Comparison of ENCODE assay signal across 1 cellular context in genomic region chr18:48941672-48942071, GRCh38.
A peak's percentile ranks its signal among the peaks of the same experiment; 100 is the strongest.
TF ChIP-seq lines count a peak whose summit lies in the region.

No MANE protein-coding gene starts in this region.

TF ChIP-seq in H1, 55 proteins besides CTCF, POLR2A, EP300 and RAD21 (continued from another document):
- TF ChIP-seq E2F6 (IDR thresholded peaks at IDR 0.05) (no peak), CREB1 (IDR thresholded peaks at IDR 0.05) (no peak), ZNF274 (IDR thresholded peaks at IDR 0.05; ENCODE audit: borderline replicate concordance, extremely low read depth, low read length) (no peak), POU5F1 (IDR thresholded peaks at IDR 0.05; ENCODE audit: low read depth, low read length) (no peak), ASH2L (IDR thresholded peaks at IDR 0.05; ENCODE audit: low read length) (no peak), POLR2AphosphoS5 (IDR thresholded peaks at IDR 0.05; ENCODE audit: low read depth, low read length) (no peak), JUND (IDR thresholded peaks at IDR 0.05; ENCODE audit: low read length) (no peak), TEAD4 (IDR thresholded peaks at IDR 0.05; ENCODE audit: low read depth, low read length) (peak; percentile 87), BRCA1 (IDR thresholded peaks at IDR 0.05; ENCODE audit: low read depth, low read length) (no peak), MAX (IDR thresholded peaks at IDR 0.05) (peak; percentile 14; the same call in 1 of the 2 replicates), SP4 (IDR thresholded peaks at IDR 0.05; ENCODE audit: low read length) (no peak)
TF ChIP-seq in H1: peak in this region for 3.
